Comparison of ENCODE assay signal across 19 cellular contexts in the genomic region with DNA sequence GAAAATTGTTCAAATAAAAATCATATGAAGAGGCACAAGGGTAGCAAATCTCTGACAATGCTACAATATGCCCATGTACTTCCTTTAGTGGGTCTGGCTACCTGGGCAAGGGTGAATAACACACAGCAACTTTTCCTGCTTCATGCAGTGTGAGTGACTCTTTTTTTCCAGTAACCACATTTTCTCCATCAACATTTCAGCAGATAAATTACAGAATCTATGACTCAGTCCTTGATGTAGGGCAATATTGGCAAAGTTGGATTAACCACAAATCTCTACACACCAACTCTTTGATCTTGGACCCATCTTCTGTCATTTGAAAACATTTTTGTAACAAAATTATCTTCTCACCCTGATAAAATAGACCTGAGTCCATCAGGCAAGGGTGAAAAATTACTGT. TPM values are rescaled to one million over a fixed set of nuclear protein-coding genes. Genes with fewer than 3 reads are reported as not detected.
DNase-seq lines count a peak whose midpoint lies in the region; ATAC-seq and TF ChIP-seq lines count a peak whose summit lies in the region.
"Had no signal": no experiment of that assay in that cellular context is flagged by ENCODE, and none has a peak within 500 bp of the region (broad histone marks: within the 10 kb centered on the region; RNA-seq: fewer than 3 reads in every experiment).

No MANE protein-coding gene starts in this region.

- H3K9me3 ChIP-seq in mammary epithelial cell (replicated peaks; ENCODE audit: insufficient read depth, low read length) (no peaks in the 10 kb centered on the region), breast epithelium (no peaks in the 10 kb centered on the region), gastroesophageal sphincter (no peaks in the 10 kb centered on the region)

- TF ChIP-seq POLR2A in breast epithelium (IDR thresholded peaks at IDR 0.05) (no peak), gastroesophageal sphincter (IDR thresholded peaks at IDR 0.05) (no peak)

- no peak overlapping the region for H2AFZ ChIP-seq in mammary epithelial cell (ENCODE audit: low read depth, low read length)

- H3K27me3 ChIP-seq in mammary epithelial cell (ENCODE audit: insufficient read depth, low read length), result no peaks in the 10 kb centered on the region
- H3K27me3 ChIP-seq in breast epithelium, result no peaks in the 10 kb centered on the region
- no peaks in the 10 kb centered on the region for H3K27me3 ChIP-seq in gastroesophageal sphincter

- H3K4me1 ChIP-seq in mammary epithelial cell (ENCODE audit: insufficient read depth, low read length), result no peaks in the 10 kb centered on the region
- no peaks in the 10 kb centered on the region for H3K4me1 ChIP-seq in breast epithelium
- no peaks in the 10 kb centered on the region for H3K4me1 ChIP-seq in gastroesophageal sphincter

- intact Hi-C loops in mammary epithelial cell (cut with micrococcal nuclease) (no loop called here), breast epithelium (cut with DNase I; ENCODE audit: low total_unique reads) (no loop called here)

- TF ChIP-seq EP300 in gastroesophageal sphincter (IDR thresholded peaks at IDR 0.05), result no peak

- H4K20me1 ChIP-seq in mammary epithelial cell (ENCODE audit: insufficient read depth, low read length), result no peaks in the 10 kb centered on the region

- DNase-seq in mammary epithelial cell, result peak; percentile 3
- no peak for DNase-seq in breast epithelium (ENCODE audit: low spot score in 2 of 2)
- DNase-seq in astrocyte of the cerebellum (ENCODE audit: low read depth), result peak; percentile 55
- DNase-seq in iris pigment epithelial cell (ENCODE audit: low read depth), result peak; percentile 4
- DNase-seq in occipital lobe (lab: John Stamatoyannopoulos, UW), result no peak
- DNase-seq: CD8-positive, alpha-beta T cell; DMS79 treated with DMSO at 0.1 percent for 48 hours; GDM1; KBM-7; NCI-H1436; NCI-H2029; NCI-H774 had no signal

- ATAC-seq in HG02884 (IDR thresholded peaks at IDR 0.05; ENCODE audit: unreplicated experiment) (no peak), HG03159 (IDR thresholded peaks at IDR 0.05; ENCODE audit: unreplicated experiment) (no peak), gastroesophageal sphincter (no peak)
- ATAC-seq: CD8-positive, alpha-beta T cell; GM12878; HCT116 had no signal

- H3K4me3 ChIP-seq in mammary epithelial cell (replicated peaks in 1 of 3; ENCODE audit: insufficient read depth in 1 of 3, low read depth in 2 of 3, low read length in 3 of 3) (no peak overlapping the region), breast epithelium (no peak overlapping the region), astrocyte of the cerebellum (ENCODE audit: low read depth, low read length) (no peak overlapping the region), gastroesophageal sphincter (no peak overlapping the region)
- H3K4me3 ChIP-seq: GM12878 had no signal

- dilution Hi-C loops in mammary epithelial cell (cut with HindIII; ENCODE audit: low sequenced_read_pairs), result no loop called here

- BruUV-seq in mammary epithelial cell (replicated peaks; lab: Mats Ljungman, UMichigan), result no TSS peak

- no peak overlapping the region for H3K27ac ChIP-seq in mammary epithelial cell (ENCODE audit: insufficient read depth, low read depth, low read length)
- no peak overlapping the region for H3K27ac ChIP-seq in breast epithelium
- no peak overlapping the region for H3K27ac ChIP-seq in gastroesophageal sphincter

- no peak overlapping the region for H3K4me2 ChIP-seq in mammary epithelial cell (ENCODE audit: insufficient read depth, low read depth, low read length)

- in situ Hi-C loops in mammary epithelial cell (cut with MboI; ENCODE audit: low sequenced_read_pairs in 2 of 2) (no loop called here), astrocyte of the cerebellum (cut with HindIII; ENCODE audit: low sequenced_read_pairs) (no loop called here)

- H3K79me2 ChIP-seq in mammary epithelial cell (ENCODE audit: insufficient read depth, low read length), result no peaks in the 10 kb centered on the region

- TF ChIP-seq CTCF in mammary epithelial cell (conservative IDR thresholded peaks at IDR 0.05 in 1 of 2, IDR thresholded peaks at IDR 0.05 in 1 of 2; ENCODE audit: extremely low read depth in 1 of 2, insufficient read depth in 1 of 2, low read depth in 1 of 2, low read length in 2 of 2) (no peak), breast epithelium (IDR thresholded peaks at IDR 0.05) (no peak), astrocyte of the cerebellum (IDR thresholded peaks at IDR 0.05; ENCODE audit: low read depth, low read length, missing control alignments) (no peak), gastroesophageal sphincter (IDR thresholded peaks at IDR 0.05) (no peak)

- CTCF ChIA-PET in mammary epithelial cell (lab: Charles Lee; ENCODE audit: low non-redundant PET), result no interaction called here

- H3K36me3 ChIP-seq in mammary epithelial cell (ENCODE audit: insufficient read depth, low read length), result no peaks in the 10 kb centered on the region
- H3K36me3 ChIP-seq in breast epithelium, result no peaks in the 10 kb centered on the region
- no peaks in the 10 kb centered on the region for H3K36me3 ChIP-seq in gastroesophageal sphincter

- H3K9ac ChIP-seq in mammary epithelial cell (ENCODE audit: insufficient read depth, low read length), result no peak overlapping the region

RNA-seq across cellular contexts. Expression of a gene that starts 31.7 kb away (rescaled TPM):
- not detected for total RNA-seq in mammary epithelial cell
- not detected for polyA plus RNA-seq in mammary epithelial cell
- polyA minus RNA-seq in mammary epithelial cell, result not detected
- 1 to 10 TPM in 1 of 3 donors, under 1 TPM in 2; under 0.01 to 2.0 (median 0.29) TPM for total RNA-seq in breast epithelium
- total RNA-seq in occipital lobe, result 16.7 TPM
- under 1 TPM in 1 of 4 donors, not detected in 3; 0.13 TPM for total RNA-seq in gastroesophageal sphincter
- total RNA-seq: CD8-positive, alpha-beta T cell; NCI-H460 had no signal
- polyA plus RNA-seq: BJ had no signal

Comparison
In these comparisons a context has a peak if more than half of its experiments do, and no peak if none do; other contexts are left out.
1. DNase-seq: peak in mammary epithelial cell (single experiment), astrocyte of the cerebellum (single experiment) and iris pigment epithelial cell (single experiment); none in breast epithelium (0 of 2) and occipital lobe (single experiment).